22 cellular contexts compared by ENCODE assay signal in the genomic region with DNA sequence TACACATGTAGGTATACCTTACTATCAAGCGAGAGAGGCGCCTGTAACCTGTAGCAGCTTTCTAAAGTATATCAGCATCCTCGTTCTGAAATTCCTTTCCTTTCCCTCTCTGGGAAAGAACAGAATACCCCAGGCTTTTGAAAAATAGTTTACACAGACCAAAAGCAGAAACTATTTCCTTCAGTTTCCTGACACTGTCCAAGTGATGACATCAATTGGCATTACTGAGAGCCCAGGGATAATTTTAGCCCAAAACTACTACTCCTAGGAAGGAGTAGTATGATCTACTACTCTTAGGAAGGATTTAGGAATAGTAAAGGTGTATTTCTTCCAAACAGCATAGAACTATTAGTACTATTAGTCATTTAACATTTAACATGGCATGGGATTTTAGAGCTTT. TPM values are rescaled to one million over a fixed set of nuclear protein-coding genes. Genes with fewer than 3 reads are reported as not detected.
"Had no signal": no experiment of that assay in that cellular context is flagged by ENCODE, and none has a peak within 500 bp of the region (broad histone marks: within the 10 kb centered on the region; RNA-seq: fewer than 3 reads in every experiment).

No MANE protein-coding gene starts in this region.

- H3K4me1 ChIP-seq: colonic mucosa, right lobe of liver, thyroid gland had no signal

- H3K27ac ChIP-seq: colonic mucosa, lower lobe of right lung, right lobe of liver, SK-N-MC had no signal

- H3K9me3 ChIP-seq: colonic mucosa, lower lobe of right lung, right lobe of liver, thyroid gland had no signal

- ATAC-seq: activated CD8-positive, alpha-beta memory T cell treated with anti-CD3 and anti-CD28 coated beads, Interleukin-2, amount 10 ng/mL, durations not matched to agents 7 days and 5 days; lower lobe of right lung; right lobe of liver; stimulated activated naive CD8-positive, alpha-beta T cell treated with anti-CD3 and anti-CD28 coated beads, Interleukin-15, amount 100 ng/mL, for 72 hours; T-cell had no signal

- H3K4me3 ChIP-seq: colonic mucosa, lower lobe of right lung, right lobe of liver, SK-N-MC, thyroid gland had no signal

- H3K36me3 ChIP-seq: colonic mucosa, right lobe of liver, thyroid gland had no signal

- H3K27me3 ChIP-seq: colonic mucosa, right lobe of liver, thyroid gland had no signal

- DNase-seq: activated CD4-positive, alpha-beta T cell treated with anti-CD3 and anti-CD28 coated beads, Interleukin-2, amount 50 U/mL, for 4 hours; activated CD8-positive, alpha-beta memory T cell treated with anti-CD3 and anti-CD28 coated beads, Interleukin-2, amount 10 ng/mL, durations not matched to agents 7 days and 5 days; activated naive CD4-positive, alpha-beta T cell treated with anti-CD3 and anti-CD28 coated beads for 36 hours; activated T-cell treated with anti-CD3 and anti-CD28 coated beads, Interleukin-2, amount 50 U/mL, for 1 hour; caudate nucleus; colonic mucosa; effector CD4-positive, alpha-beta T cell; hypothalamus; kidney glomerular epithelial cell; lower lobe of right lung; nephron progenitor cell; occipital lobe; right lobe of liver; stimulated activated CD4-positive, alpha-beta T cell treated with anti-CD3 and anti-CD28 coated beads, Interleukin-1b, Interleukin-23, amount 100 ng/mL, for 48 hours; stimulated activated naive CD8-positive, alpha-beta T cell treated with anti-CD3 and anti-CD28 coated beads, Interleukin-15, amount 100 ng/mL, for 72 hours; T-cell; T-helper 9 cell; thyroid gland had no signal

RNA-seq across cellular contexts. Expression of a gene that starts 6.0 kb away (rescaled TPM):
- total RNA-seq: activated CD8-positive, alpha-beta memory T cell treated with anti-CD3 and anti-CD28 coated beads, Interleukin-2, amount 10 ng/mL, durations not matched to agents 7 days and 5 days; activated naive CD4-positive, alpha-beta T cell treated with anti-CD3 and anti-CD28 coated beads for 36 hours; activated T-helper 2 cell treated with anti-CD3 and anti-CD28 coated beads, Interferon-gamma antibody, Interleukin-2, Interleukin-4, amounts not matched to agents 10 μg/mL and 5 μg/mL and 100 μg/mL, durations not matched to agents 14 hours and 24 hours and 36 hours had no signal

RNA-seq across cellular contexts. Expression of a gene that starts 21.2 kb away (rescaled TPM):
- total RNA-seq: activated CD8-positive, alpha-beta memory T cell treated with anti-CD3 and anti-CD28 coated beads, Interleukin-2, amount 10 ng/mL, durations not matched to agents 7 days and 5 days; activated naive CD4-positive, alpha-beta T cell treated with anti-CD3 and anti-CD28 coated beads for 36 hours; activated T-helper 2 cell treated with anti-CD3 and anti-CD28 coated beads, Interferon-gamma antibody, Interleukin-2, Interleukin-4, amounts not matched to agents 10 μg/mL and 5 μg/mL and 100 μg/mL, durations not matched to agents 14 hours and 24 hours and 36 hours; colonic mucosa; lower lobe of right lung; mesothelial cell of epicardium; occipital lobe; posterior vena cava; right lobe of liver; T-cell; thyroid gland had no signal

RNA-seq across cellular contexts. Expression of a gene that starts 37.0 kb away (rescaled TPM):
- total RNA-seq: activated naive CD4-positive, alpha-beta T cell treated with anti-CD3 and anti-CD28 coated beads for 36 hours; activated T-helper 2 cell treated with anti-CD3 and anti-CD28 coated beads, Interferon-gamma antibody, Interleukin-2, Interleukin-4, amounts not matched to agents 10 μg/mL and 5 μg/mL and 100 μg/mL, durations not matched to agents 14 hours and 24 hours and 36 hours had no signal
